ENCODE assay signal across 8 cellular contexts in genomic region chr10:95693668-95694534, GRCh38. TPM values are rescaled to one million over a fixed set of nuclear protein-coding genes. Genes with fewer than 3 reads are reported as not detected.
A peak's percentile ranks its signal among the peaks of the same experiment; 100 is the strongest.
DNase-seq lines count a peak whose midpoint lies in the region; ATAC-seq and TF ChIP-seq lines count a peak whose summit lies in the region.

TSS of gene TCTN3 (minus strand) at chr10:95693927. CDS start at chr10:95693899, 28 bp downstream.

- peaks cover 16% of the 10 kb centered on the region for H3K9me3 Mint-ChIP-seq in GM23338
- peaks cover 9% of the 10 kb centered on the region for H3K9me3 Mint-ChIP-seq in activated T-helper 2 cell treated with anti-CD3 and anti-CD28 coated beads, Interferon-gamma antibody, Interleukin-2, Interleukin-4, amounts not matched to agents 10 μg/mL and 5 μg/mL and 100 μg/mL, durations not matched to agents 14 hours and 24 hours and 36 hours
- H3K9me3 Mint-ChIP-seq in natural killer cell = no peaks in the 10 kb centered on the region

- peak within 1 kb of the TSS; percentile 99 for H3K27ac Mint-ChIP-seq in GM23338
- H3K27ac Mint-ChIP-seq in activated T-helper 2 cell treated with anti-CD3 and anti-CD28 coated beads, Interferon-gamma antibody, Interleukin-2, Interleukin-4, amounts not matched to agents 10 μg/mL and 5 μg/mL and 100 μg/mL, durations not matched to agents 14 hours and 24 hours and 36 hours = peak within 1 kb of the TSS; percentile 97
- peak within 1 kb of the TSS; percentile 94 to 96 for H3K27ac Mint-ChIP-seq in natural killer cell

- DNase-seq in EL (peak; percentile 100), GM23338 (ENCODE audit: low spot score) (peak; percentile 100), RWPE1 (ENCODE audit: low spot score) (peak; percentile 100), fibroblast of mammary gland (ENCODE audit: low read depth) (peak; percentile 100), natural killer cell (peak; percentile 91)
- peak; percentile 97 for DNase-seq in activated T-helper 2 cell treated with anti-CD3 and anti-CD28 coated beads, Interferon-gamma antibody, Interleukin-2, Interleukin-4, amounts not matched to agents 10 μg/mL and 5 μg/mL and 100 μg/mL, durations not matched to agents 14 hours and 24 hours and 36 hours (ENCODE audit: low spot score)
- DNase-seq in stimulated activated naive CD8-positive, alpha-beta T cell treated with anti-CD3 and anti-CD28 coated beads, Interleukin-15, Interleukin-2, amounts not matched to agents 100 U/mL and 50 U/mL, for 24 hours = peak; percentile 95

- H3K4me1 ChIP-seq in GM23338 (ENCODE audit: insufficient read depth) = peaks cover 8% of the 10 kb centered on the region; the same call in 1 of the 2 replicates

- H3K36me3 Mint-ChIP-seq in GM23338 (ENCODE audit: low read depth) (peaks cover 27% of the 10 kb centered on the region), natural killer cell (no peaks in the 10 kb centered on the region)
- peaks cover 58% of the 10 kb centered on the region for H3K36me3 Mint-ChIP-seq in activated T-helper 2 cell treated with anti-CD3 and anti-CD28 coated beads, Interferon-gamma antibody, Interleukin-2, Interleukin-4, amounts not matched to agents 10 μg/mL and 5 μg/mL and 100 μg/mL, durations not matched to agents 14 hours and 24 hours and 36 hours (ENCODE audit: low read depth)

- H3K27me3 Mint-ChIP-seq in GM23338 (ENCODE audit: insufficient read depth, low read depth, poor library complexity) (peaks cover 5% of the 10 kb centered on the region), natural killer cell (ENCODE audit: low read depth in 2 of 2) (peaks cover 0 to 2% of the 10 kb centered on the region in 2 donors)
- no peaks in the 10 kb centered on the region for H3K27me3 Mint-ChIP-seq in activated T-helper 2 cell treated with anti-CD3 and anti-CD28 coated beads, Interferon-gamma antibody, Interleukin-2, Interleukin-4, amounts not matched to agents 10 μg/mL and 5 μg/mL and 100 μg/mL, durations not matched to agents 14 hours and 24 hours and 36 hours (ENCODE audit: low read depth)

- H3K4me3 ChIP-seq in GM23338 = peak within 1 kb of the TSS; percentile 82
- peak within 1 kb of the TSS; percentile 96 for H3K4me3 ChIP-seq in fibroblast of mammary gland (ENCODE audit: control insufficient read depth, low read depth, low read length)

- H3K27me3 ChIP-seq in GM23338 (ENCODE audit: insufficient read depth) = no peaks in the 10 kb centered on the region

- intact Hi-C loops in activated T-helper 2 cell treated with anti-CD3 and anti-CD28 coated beads, Interferon-gamma antibody, Interleukin-2, Interleukin-4, amounts not matched to agents 10 μg/mL and 5 μg/mL and 100 μg/mL, durations not matched to agents 14 hours and 24 hours and 36 hours (cut with micrococcal nuclease) = loop anchor here (1.0 to 10.0 kb wide), 9 partner anchors 38 to 437 kb away; partner anchors contain the start of genes ALDH18A1, CC2D2B, CCNJ and SORBS1
- intact Hi-C loops in natural killer cell (cut with micrococcal nuclease) = loop anchor here (1.0 to 5.0 kb wide), 6 partner anchors 37 to 436 kb away; partner anchors contain the start of genes ALDH18A1, CCNJ and ZNF518A

- H2AFZ ChIP-seq in GM23338 = peak within 1 kb of the TSS; percentile 81; the same call in 1 of the 2 replicates

- H3K4me3 Mint-ChIP-seq in GM23338 = peak within 1 kb of the TSS; percentile 97
- peak within 1 kb of the TSS; percentile 99 for H3K4me3 Mint-ChIP-seq in activated T-helper 2 cell treated with anti-CD3 and anti-CD28 coated beads, Interferon-gamma antibody, Interleukin-2, Interleukin-4, amounts not matched to agents 10 μg/mL and 5 μg/mL and 100 μg/mL, durations not matched to agents 14 hours and 24 hours and 36 hours (ENCODE audit: low read depth)
- peak within 1 kb of the TSS; percentile 95 for H3K4me3 Mint-ChIP-seq in natural killer cell

- peak; percentile 93 to 100 for TF ChIP-seq CTCF in GM23338 (conservative IDR thresholded peaks at IDR 0.05; ENCODE audit: low read depth in 2 of 2)
- TF ChIP-seq CTCF in LNCAP (IDR thresholded peaks at IDR 0.05) = peak; percentile 99
- TF ChIP-seq CTCF in RWPE1 (conservative IDR thresholded peaks at IDR 0.05; ENCODE audit: low read depth) = peak; percentile 97
- TF ChIP-seq CTCF in fibroblast of mammary gland (conservative IDR thresholded peaks at IDR 0.05; ENCODE audit: control insufficient read depth, insufficient read depth, low read depth, low read length) = peak; percentile 91
- TF ChIP-seq CTCF in natural killer cell (IDR thresholded peaks at IDR 0.05) = peak; percentile 98

- peak within 1 kb of the TSS; percentile 96 for H3K4me2 ChIP-seq in GM23338

- CTCF ChIA-PET in RWPE1 (lab: Yijun Ruan, JAX) = interaction anchor here (0.5 to 2.3 kb wide), 37 partner anchors 9 to 1536 kb away, joined by 3 to 16 read pairs (median 4); no protein-coding TSS in a partner anchor

- H3K9me2 ChIP-seq in GM23338 (ENCODE audit: insufficient read depth) = peaks cover 3% of the 10 kb centered on the region; the same call in 1 of the 2 replicates

- POLR2A ChIA-PET in RWPE1 (lab: Yijun Ruan, JAX; ENCODE audit: low non-redundant PET) = no interaction called here

- H3F3A ChIP-seq in GM23338 (replicated peaks; ENCODE audit: low read depth) = no peaks in the 10 kb centered on the region

- peaks cover 17% of the 10 kb centered on the region; the same call in 2 of the 3 replicates for H3K4me1 Mint-ChIP-seq in GM23338
- peaks cover 39% of the 10 kb centered on the region for H3K4me1 Mint-ChIP-seq in activated T-helper 2 cell treated with anti-CD3 and anti-CD28 coated beads, Interferon-gamma antibody, Interleukin-2, Interleukin-4, amounts not matched to agents 10 μg/mL and 5 μg/mL and 100 μg/mL, durations not matched to agents 14 hours and 24 hours and 36 hours (ENCODE audit: low read depth)
- H3K4me1 Mint-ChIP-seq in natural killer cell = peaks cover 35% of the 10 kb centered on the region in 2 donors

- H3K27ac ChIP-seq in GM23338 (ENCODE audit: low read depth) (peak within 1 kb of the TSS; percentile 67; the same call in 1 of the 2 replicates), RWPE1 (peak within 1 kb of the TSS; percentile 65)

- peak; percentile 99 for ATAC-seq in GM23338
- peak; percentile 95 to 99 (median 95) for ATAC-seq in natural killer cell
- ATAC-seq in stimulated activated naive CD8-positive, alpha-beta T cell treated with anti-CD3 and anti-CD28 coated beads, Interleukin-15, Interleukin-2, amounts not matched to agents 100 U/mL and 50 U/mL, for 24 hours = peak; percentile 100

- H3K79me2 ChIP-seq in GM23338 (replicated peaks; ENCODE audit: insufficient read depth) = peaks cover 32% of the 10 kb centered on the region

- 0 out of 2 replicates have a peak, but pooled peaks cover 4% of the 10 kb centered on the region for H4K20me1 ChIP-seq in GM23338 (replicated peaks; ENCODE audit: insufficient read depth)

- H3K36me3 ChIP-seq in GM23338 (ENCODE audit: insufficient read depth) = peaks cover 15% of the 10 kb centered on the region

RNA-seq across cellular contexts. Expression of gene TCTN3, which starts in this region (rescaled TPM):
- total RNA-seq in GM23338 (2014; rRNA removed; shearing (Covaris generic)) = 28.3 and 29.7 TPM in 2 replicates
- polyA plus RNA-seq in GM23338 (2016; fragmentation: Nextera tagmentation; extraction: Ambion mirVana) = 27.3 and 32.4 TPM in 2 replicates
- 66.5 and 71.3 TPM in 2 replicates for total RNA-seq in activated T-helper 2 cell treated with anti-CD3 and anti-CD28 coated beads, Interferon-gamma antibody, Interleukin-2, Interleukin-4, amounts not matched to agents 10 μg/mL and 5 μg/mL and 100 μg/mL, durations not matched to agents 14 hours and 24 hours and 36 hours
- total RNA-seq in natural killer cell = 10 to 100 TPM; 15.3 to 20.6 (median 15.8) TPM

Comparison
In these comparisons a context has a peak if more than half of its experiments do, and no peak if none do; other contexts are left out.
1. Peak in every context shown above with its lines: DNase-seq, ATAC-seq, H3K4me3 ChIP-seq and H3K27ac ChIP-seq.